In genomic region chr1:219927956-219928790, GRCh38 we compare ENCODE assay signal across 1 cellular context.
TF ChIP-seq lines count a peak whose summit lies in the region.

Gene SLC30A10 (minus strand): TSS chr1:219928557. CDS start chr1:219928440, 117 bp downstream.

TF ChIP-seq in K562, 482 proteins besides CTCF, POLR2A, EP300 and RAD21 (continued from another document and continues in another):
- TF ChIP-seq MGA (IDR thresholded peaks at IDR 0.05) (peak; percentile 45; the same call in 1 of the 2 replicates), ARID2 (IDR thresholded peaks at IDR 0.05) (peak; percentile 60; the same call in 1 of the 2 replicates), ZNF76 (CRISPR knock-in tag; IDR thresholded peaks at IDR 0.05; ENCODE audit: borderline replicate concordance) (no peak), NFXL1 (CRISPR knock-in tag; IDR thresholded peaks at IDR 0.05) (no peak), BRD4 (IDR thresholded peaks at IDR 0.05) (no peak), ZNF75A (CRISPR knock-in tag; IDR thresholded peaks at IDR 0.05) (no peak), ID3 (CRISPR knock-in tag; IDR thresholded peaks at IDR 0.05) (no peak), ID3 (tag; IDR thresholded peaks at IDR 0.05) (0 out of 2 replicates have a peak, but pooled peaks have one; percentile 53), EGR1 (conservative IDR thresholded peaks at IDR 0.05) (peak; percentile 77), CTBP1 (IDR thresholded peaks at IDR 0.05; ENCODE audit: borderline replicate concordance) (peak; percentile 93), NR3C1 (CRISPR knock-in tag; IDR thresholded peaks at IDR 0.05) (0 out of 2 replicates have a peak, but pooled peaks have one; percentile 34), CREM (IDR thresholded peaks at IDR 0.05; ENCODE audit: low read depth) (peak; percentile 50), SRSF3 (IDR thresholded peaks at IDR 0.05; ENCODE audit: insufficient read depth, low read length) (peak; percentile 27; the same call in 1 of the 2 replicates), ZNF282 (CRISPR knock-in tag; IDR thresholded peaks at IDR 0.05) (0 out of 2 replicates have a peak, but pooled peaks have one; percentile 69), TARDBP (IDR thresholded peaks at IDR 0.05) (0 out of 2 replicates have a peak, but pooled peaks have one; percentile 31), MNT (conservative IDR thresholded peaks at IDR 0.05) (peak; percentile 50 to 62; a peak in 3 of 4 replicates), ATF3 (IDR thresholded peaks at IDR 0.05) (no peak), ATF3 (CRISPR knock-in tag; conservative IDR thresholded peaks at IDR 0.05) (no peak), BRF2 (IDR thresholded peaks at IDR 0.05; ENCODE audit: borderline replicate concordance, insufficient read depth, insufficient read length) (no peak), CBFA2T3 (IDR thresholded peaks at IDR 0.05) (0 out of 2 replicates have a peak, but pooled peaks have one; percentile 2), ZNF395 (CRISPR knock-in tag; IDR thresholded peaks at IDR 0.05) (no peak), NR1H2 (CRISPR knock-in tag; IDR thresholded peaks at IDR 0.05) (no peak), E2F6 (IDR thresholded peaks at IDR 0.05; ENCODE audit: borderline replicate concordance in 1 of 2, extremely low read depth in 1 of 2, insufficient read depth in 1 of 2, insufficient read length in 1 of 2, low read depth in 1 of 2, low read length in 1 of 2, poor library complexity in 1 of 2, severe bottlenecking in 1 of 2) (peak; percentile 12 to 44), NFRKB (IDR thresholded peaks at IDR 0.05; ENCODE audit: low read depth) (no peak), SMAD1 (IDR thresholded peaks at IDR 0.05; ENCODE audit: low read depth, low read length, partially characterized antibody) (peak; percentile 32), CBX3 (IDR thresholded peaks at IDR 0.05; ENCODE audit: borderline replicate concordance in 1 of 2, low read length in 2 of 2) (peak in 1 of 2 experiments; percentile 37; a peak in 1 of 3 replicates), ETV5 (CRISPR knock-in tag; IDR thresholded peaks at IDR 0.05; ENCODE audit: low read depth) (0 out of 2 replicates have a peak, but pooled peaks have one; percentile 12), BCOR (IDR thresholded peaks at IDR 0.05) (0 out of 2 replicates have a peak, but pooled peaks have one; percentile 22), FOXK1 (CRISPR knock-in tag; IDR thresholded peaks at IDR 0.05; ENCODE audit: borderline replicate concordance) (no peak), NR4A1 (CRISPR knock-in tag; IDR thresholded peaks at IDR 0.05) (no peak), NR4A1 (tag; IDR thresholded peaks at IDR 0.05) (no peak), CHD2 (IDR thresholded peaks at IDR 0.05; ENCODE audit: low read depth, low read length) (0 out of 2 replicates have a peak, but pooled peaks have one; percentile 35), KLF1 (tag; IDR thresholded peaks at IDR 0.05) (no peak), ETS1 (conservative IDR thresholded peaks at IDR 0.05; ENCODE audit: control insufficient read depth, low read depth, low read length) (peak; percentile 68), BDP1 (IDR thresholded peaks at IDR 0.05; ENCODE audit: insufficient read depth, insufficient read length) (no peak), ZNF511 (CRISPR knock-in tag; IDR thresholded peaks at IDR 0.05) (peak; percentile 81), E2F4 (CRISPR knock-in tag; IDR thresholded peaks at IDR 0.05; ENCODE audit: low read depth) (0 out of 2 replicates have a peak, but pooled peaks have one; percentile 33), PCBP1 (IDR thresholded peaks at IDR 0.05; ENCODE audit: low read depth, low read length, poor library complexity, severe bottlenecking) (peak; percentile 90)
